15 cellular contexts compared by ENCODE assay signal in genomic region chr7:26449175-26450165, GRCh38.
DNase-seq lines count a peak whose midpoint lies in the region; ATAC-seq, FAIRE-seq and TF ChIP-seq lines count a peak whose summit lies in the region.
"Had no signal": no experiment of that assay in that cellular context is flagged by ENCODE, and none has a peak within 500 bp of the region (broad histone marks: within the 10 kb centered on the region; RNA-seq: fewer than 3 reads in every experiment).

No MANE protein-coding gene starts in this region.

- H3K36me3 ChIP-seq in endothelial cell of umbilical vein (ENCODE audit: control insufficient read depth in 2 of 2, extremely low read depth in 1 of 2, insufficient read depth in 2 of 2, low read length in 2 of 2) = no peaks in the 10 kb centered on the region
- H3K36me3 ChIP-seq in mesenchymal stem cell (ENCODE audit: control insufficient read depth in 1 of 2, insufficient read depth in 2 of 2, low read depth in 1 of 2, low read length in 2 of 2) = no peaks in the 10 kb centered on the region
- H3K36me3 ChIP-seq: cardiac muscle cell, left ventricle myocardium inferior, ovary had no signal

- dilution Hi-C loops in endothelial cell of umbilical vein (cut with MboI; ENCODE audit: extremely low pct_ligation_motif_present, low sequenced_read_pairs) = no loop called here

- no peaks in the 10 kb centered on the region for H3K79me2 ChIP-seq in endothelial cell of umbilical vein (ENCODE audit: control insufficient read depth, insufficient read depth, low read length)

- H3K4me1 ChIP-seq in endothelial cell of umbilical vein (ENCODE audit: control insufficient read depth, extremely low read depth, insufficient read depth, low read length) (peaks cover 37% of the 10 kb centered on the region), mesenchymal stem cell (ENCODE audit: control insufficient read depth, insufficient read depth, low read depth, low read length) (peaks cover 4% of the 10 kb centered on the region)
- H3K4me1 ChIP-seq: left ventricle myocardium inferior had no signal

- H2BK12ac ChIP-seq in mesenchymal stem cell (ENCODE audit: low read length in 2 of 2) = peak overlapping the region in 1 of 2 experiments; percentile 11

- H2BK120ac ChIP-seq in mesenchymal stem cell (ENCODE audit: low read depth, low read length) = no peak overlapping the region

- H3K27me3 ChIP-seq in endothelial cell of umbilical vein (ENCODE audit: control insufficient read depth in 2 of 2, insufficient read depth in 2 of 2, low read length in 2 of 2) = no peaks in the 10 kb centered on the region
- H3K27me3 ChIP-seq in mesenchymal stem cell (ENCODE audit: control insufficient read depth in 1 of 2, insufficient read depth in 1 of 2, low read length in 2 of 2) = no peaks in the 10 kb centered on the region
- H3K27me3 ChIP-seq: cardiac muscle cell, ovary had no signal

- H3K4me2 ChIP-seq in endothelial cell of umbilical vein (ENCODE audit: insufficient read depth, low read length) (peak overlapping the region; percentile 21), mesenchymal stem cell (ENCODE audit: low read length, poor library complexity, severe bottlenecking) (no peak overlapping the region)

- H2BK15ac ChIP-seq in mesenchymal stem cell (ENCODE audit: low read depth, poor library complexity, severe bottlenecking) = no peak overlapping the region

- no peak overlapping the region for H3K23ac ChIP-seq in mesenchymal stem cell (ENCODE audit: low read length in 2 of 2)

- no peak overlapping the region for H3K18ac ChIP-seq in mesenchymal stem cell (ENCODE audit: low read depth in 1 of 2, low read length in 2 of 2)

- no peak overlapping the region for H2AK5ac ChIP-seq in mesenchymal stem cell (ENCODE audit: low read length, severe bottlenecking)

- H3K9me3 ChIP-seq in endothelial cell of umbilical vein (replicated peaks; ENCODE audit: control insufficient read depth, insufficient read depth, low read length) (no peaks in the 10 kb centered on the region), mesenchymal stem cell (ENCODE audit: control insufficient read depth, low read length) (no peaks in the 10 kb centered on the region)
- H3K9me3 ChIP-seq: left ventricle myocardium inferior, ovary had no signal

- peak; percentile 54 for TF ChIP-seq POLR2A in endothelial cell of umbilical vein (IDR thresholded peaks at IDR 0.05; ENCODE audit: low read depth, low read length)

- H4K8ac ChIP-seq in mesenchymal stem cell (ENCODE audit: low read length) = peak overlapping the region; percentile 21

- H2AFZ ChIP-seq in endothelial cell of umbilical vein (ENCODE audit: low read depth, low read length) (peak overlapping the region; percentile 19), mesenchymal stem cell (ENCODE audit: low read depth, low read length) (peak overlapping the region; percentile 62)

- no peak overlapping the region for H3K14ac ChIP-seq in mesenchymal stem cell (ENCODE audit: low read length in 2 of 2)

- BruUV-seq in endothelial cell of umbilical vein (replicated peaks; lab: Mats Ljungman, UMichigan) = TSS peak; percentile 70

- no peaks in the 10 kb centered on the region for H4K20me1 ChIP-seq in endothelial cell of umbilical vein (replicated peaks; ENCODE audit: control insufficient read depth, extremely low read depth, insufficient read depth, low read length)

- intact Hi-C loops in endothelial cell of umbilical vein (cut with micrococcal nuclease) = loop anchor here (1.0 to 5.0 kb wide), 6 partner anchors 31 to 693 kb away; partner anchors contain the start of genes HOXA5 and SKAP2

- peak overlapping the region; percentile 80 for H3K27ac ChIP-seq in endothelial cell of umbilical vein (ENCODE audit: insufficient read depth, low read depth, low read length)
- peak overlapping the region; percentile 6 for H3K27ac ChIP-seq in mesenchymal stem cell (ENCODE audit: low read length, poor library complexity, severe bottlenecking)
- H3K27ac ChIP-seq: cardiac muscle cell, left ventricle myocardium inferior, ovary had no signal

- no peak for ATAC-seq in HG02840 (IDR thresholded peaks at IDR 0.05; ENCODE audit: low FRiP score, unreplicated experiment)
- ATAC-seq in GM18873 (IDR thresholded peaks at IDR 0.05; ENCODE audit: low FRiP score, unreplicated experiment) = no peak
- ATAC-seq: K562 had no signal

- H3K4ac ChIP-seq in mesenchymal stem cell (ENCODE audit: low read depth in 1 of 2, low read length in 2 of 2) = no peak overlapping the region

- no peaks in the 10 kb centered on the region for H3K79me1 ChIP-seq in mesenchymal stem cell (replicated peaks; ENCODE audit: low read length, poor library complexity, severe bottlenecking)

- WGBS in mesenchymal stem cell = 46% methylated on average over 12 of the region's 12 CpGs

- FAIRE-seq in endothelial cell of umbilical vein (lab: Jason Lieb, UNC) = peak; percentile 96
- FAIRE-seq: K562 had no signal

- POLR2A ChIA-PET in endothelial cell of umbilical vein (lab: Charles Lee) = no interaction called here

- H3K4me3 ChIP-seq in endothelial cell of umbilical vein (replicated peaks in 1 of 3; ENCODE audit: insufficient read depth in 1 of 3, low read depth in 1 of 3, low read length in 3 of 3) (no peak overlapping the region), mesenchymal stem cell (ENCODE audit: insufficient read depth in 1 of 2, low read depth in 1 of 2, low read length in 2 of 2) (peak overlapping the region in 1 of 2 experiments; percentile 57)
- H3K4me3 ChIP-seq: cardiac muscle cell, K562, left ventricle myocardium inferior, ovary had no signal

- no peak for TF ChIP-seq CTCF in endothelial cell of umbilical vein (IDR thresholded peaks at IDR 0.05; ENCODE audit: extremely low read depth in 1 of 2, insufficient read depth in 1 of 2, low read depth in 1 of 2, low read length in 2 of 2)

- no peak overlapping the region for H4K91ac ChIP-seq in mesenchymal stem cell (ENCODE audit: low read length)

- DNase-seq in AG20443 (ENCODE audit: low spot score) = peak; percentile 63
- DNase-seq in LoVo (ENCODE audit: low spot score) = peak; percentile 24
- DNase-seq in endothelial cell of umbilical vein (ENCODE audit: low read depth, low spot score) = peak; percentile 96
- peak; percentile 43 for DNase-seq in mesenchymal stem cell
- DNase-seq in activated effector memory CD4-positive, alpha-beta T cell treated with Interleukin-2 at 50 U/mL for 16 hours = no peak
- DNase-seq in GOT3 (lab: John Stamatoyannopoulos, UW) = no peak
- DNase-seq: activated T-cell treated with anti-CD3 and anti-CD28 coated beads for 4 hours, H7, left ventricle myocardium inferior, ovary, RPMI8226 had no signal

- CTCF ChIA-PET in endothelial cell of umbilical vein (lab: Charles Lee) = interaction anchor here (0.5 to 1.9 kb wide), 16 partner anchors 11 to 712 kb away, joined by 3 to 13 read pairs (median 4); no protein-coding TSS in a partner anchor

- no peaks in the 10 kb centered on the region for H3K9me1 ChIP-seq in endothelial cell of umbilical vein (replicated peaks; ENCODE audit: control insufficient read depth, extremely low read depth, insufficient read depth, low read length)

- H3K9ac ChIP-seq in endothelial cell of umbilical vein (replicated peaks; ENCODE audit: extremely low read depth, insufficient read depth, low read length) (peak overlapping the region; percentile 19), mesenchymal stem cell (ENCODE audit: low read length) (peak overlapping the region; percentile 42)

- no peak overlapping the region for H2BK5ac ChIP-seq in mesenchymal stem cell (ENCODE audit: low read depth, low read length, poor library complexity, severe bottlenecking)

TF ChIP-seq in endothelial cell of umbilical vein, 7 proteins besides CTCF, POLR2A, EP300 and RAD21:
- peak; percentile 59 for TF ChIP-seq JUN (IDR thresholded peaks at IDR 0.05; ENCODE audit: borderline replicate concordance, insufficient read depth, insufficient read length, low read depth)
- peak; percentile 91 for TF ChIP-seq FOS (IDR thresholded peaks at IDR 0.05; ENCODE audit: borderline replicate concordance, insufficient read depth, low read length)
- TF ChIP-seq POLR2AphosphoS5 (IDR thresholded peaks at IDR 0.05; ENCODE audit: insufficient read depth, low read depth, low read length) = peak; percentile 32
- no peak for TF ChIP-seq MAX (IDR thresholded peaks at IDR 0.05; ENCODE audit: insufficient read depth, insufficient read length)
- peak; percentile 38 for TF ChIP-seq GATA2 (IDR thresholded peaks at IDR 0.05; ENCODE audit: insufficient read depth, insufficient read length, low read depth, low read length)
- TF ChIP-seq MYC (IDR thresholded peaks at IDR 0.05; ENCODE audit: low read depth, low read length) = no peak
- TF ChIP-seq EZH2 (IDR thresholded peaks at IDR 0.05; ENCODE audit: borderline replicate concordance, low read depth, low read length, severe bottlenecking) = no peak

Comparison
In these comparisons a context has a peak if more than half of its experiments do, and no peak if none do; other contexts are left out.
1. DNase-seq: peak in AG20443 (single experiment), LoVo (single experiment), endothelial cell of umbilical vein (single experiment) and mesenchymal stem cell (single experiment); none in activated effector memory CD4-positive, alpha-beta T cell treated with Interleukin-2 at 50 U/mL for 16 hours (single experiment) and GOT3 (single experiment).